ENCODE assay signal across 22 cellular contexts in the genomic region with DNA sequence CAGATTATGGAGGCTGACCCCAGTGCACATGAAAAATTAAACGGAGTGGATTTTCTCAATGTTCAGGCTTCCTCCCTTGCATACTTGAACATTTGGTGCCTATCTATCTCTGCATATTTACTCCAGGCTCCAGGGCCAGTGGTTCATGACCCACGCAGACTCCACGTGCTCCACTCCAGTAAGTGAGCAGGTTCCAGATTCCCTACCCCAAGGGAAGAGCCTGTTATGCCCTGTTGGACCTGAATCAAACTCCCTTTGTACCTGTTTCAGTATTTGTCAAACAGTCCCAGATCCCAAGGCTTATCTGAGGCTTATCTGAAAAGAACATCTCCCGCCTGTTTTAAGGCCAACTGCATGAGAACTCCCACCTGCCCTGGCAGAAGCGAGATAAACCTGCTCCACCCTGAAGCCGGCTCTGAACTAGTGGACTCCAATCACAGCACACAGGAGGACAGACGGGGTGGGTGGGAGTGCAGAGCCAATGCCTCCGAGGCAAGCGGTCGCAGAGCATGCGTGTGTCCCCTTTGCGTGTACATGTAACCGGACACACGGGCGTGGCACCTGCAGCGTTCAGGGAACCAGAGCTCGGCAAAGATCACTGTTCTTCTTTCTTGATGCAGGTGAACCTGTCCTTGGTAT. TPM values are rescaled to one million over a fixed set of nuclear protein-coding genes. Genes with fewer than 3 reads are reported as not detected.
DNase-seq lines count a peak whose midpoint lies in the region; ATAC-seq and TF ChIP-seq lines count a peak whose summit lies in the region.
"Had no signal": no experiment of that assay in that cellular context is flagged by ENCODE, and none has a peak within 500 bp of the region (broad histone marks: within the 10 kb centered on the region; RNA-seq: fewer than 3 reads in every experiment).

No MANE protein-coding gene starts in this region.

- CTCF ChIA-PET in CD4-positive, alpha-beta T cell (lab: Charles Lee): interaction anchor here (1.2 kb wide), 1 partner anchor 30 kb away, joined by 3 read pairs; no protein-coding TSS in a partner anchor

- H3K79me2 ChIP-seq in neural progenitor cell (ENCODE audit: low read depth): peaks cover 7% of the 10 kb centered on the region

- peaks cover 42 to 48% of the 10 kb centered on the region in 2 donors for H3K4me1 ChIP-seq in duodenal mucosa (ENCODE audit: control insufficient read depth in 1 of 2, insufficient read depth in 2 of 2, low read length in 2 of 2)
- no peaks in the 10 kb centered on the region for H3K4me1 ChIP-seq in neural progenitor cell
- H3K4me1 ChIP-seq: SJCRH30 had no signal

- H3K9me3 Mint-ChIP-seq in CD4-positive, alpha-beta T cell: no peaks in the 10 kb centered on the region
- no peaks in the 10 kb centered on the region for H3K9me3 Mint-ChIP-seq in neural progenitor cell
- no peaks in the 10 kb centered on the region for H3K9me3 Mint-ChIP-seq in natural killer cell treated with Interleukin-12 subunit alpha and Interleukin-12 subunit beta and Interleukin-15 and Interleukin-18, amount 100 ng/mL, for 72 hours
- H3K9me3 Mint-ChIP-seq: activated naive CD8-positive, alpha-beta T cell treated with anti-CD3 and anti-CD28 coated beads, Interleukin-2, amount 50 U/mL, for 24 hours; activated T-helper 17 cell treated with anti-CD3 and anti-CD28 coated beads, Interleukin-2, amount 50 U/mL, for 72 hours; dendritic cell treated with granulocyte-macrophage colony-stimulating factor and Interleukin-4, amounts not matched to agents 40 ng/mL and 50 ng/mL, for 4 days; nephron progenitor cell; T-helper 2 cell treated with Interferon-gamma antibody and Interleukin-4, amounts not matched to agents 5 μg/mL and 100 μg/mL, for 36 hours had no signal

- intact Hi-C loops in CD4-positive, alpha-beta T cell (cut with DNase I, micrococcal nuclease): loop anchor here in 1 of 2 experiments (2.0 kb wide), 1 partner anchor 23 kb away; a partner anchor contains a TSS

- H3K9ac ChIP-seq in duodenal mucosa (ENCODE audit: low read depth in 1 of 2, low read length in 2 of 2) (peak overlapping the region in 1 of 2 donors; percentile 2), neural progenitor cell (no peak overlapping the region)
- H3K9ac ChIP-seq: GM23248 had no signal

- H3K4me3 ChIP-seq in LNCaP clone FGC (ENCODE audit: low read depth, low read length) (no peak overlapping the region), duodenal mucosa (ENCODE audit: low read depth in 1 of 2, low read length in 2 of 2) (peak overlapping the region; percentile 19 to 38), neural progenitor cell (no peak overlapping the region)
- H3K4me3 ChIP-seq: GM23248, PC-9, SJCRH30 had no signal

- H3K9me3 ChIP-seq in CD4-positive, alpha-beta T cell (ENCODE audit: control insufficient read depth, low read length): no peaks in the 10 kb centered on the region
- H3K9me3 ChIP-seq in duodenal mucosa (ENCODE audit: control insufficient read depth in 1 of 2, low read length in 2 of 2) (no peaks in the 10 kb centered on the region), neural progenitor cell (ENCODE audit: low read depth) (no peaks in the 10 kb centered on the region)
- H3K9me3 ChIP-seq: SJCRH30 had no signal

- H3K36me3 ChIP-seq in duodenal mucosa (ENCODE audit: control insufficient read depth in 1 of 2, insufficient read depth in 2 of 2, low read length in 2 of 2): peaks cover 13 to 35% of the 10 kb centered on the region in 2 donors
- no peaks in the 10 kb centered on the region for H3K36me3 ChIP-seq in neural progenitor cell
- H3K36me3 ChIP-seq: SJCRH30 had no signal

- peaks cover 18% of the 10 kb centered on the region for H3K36me3 Mint-ChIP-seq in CD4-positive, alpha-beta T cell (ENCODE audit: low read depth)
- peaks cover 17% of the 10 kb centered on the region for H3K36me3 Mint-ChIP-seq in neural progenitor cell
- H3K36me3 Mint-ChIP-seq in natural killer cell treated with Interleukin-12 subunit alpha and Interleukin-12 subunit beta and Interleukin-15 and Interleukin-18, amount 100 ng/mL, for 72 hours: no peaks in the 10 kb centered on the region

- TF ChIP-seq CTCF in CD4-positive, alpha-beta T cell (IDR thresholded peaks at IDR 0.05): no peak
- no peak for TF ChIP-seq CTCF in LNCaP clone FGC (IDR thresholded peaks at IDR 0.05; ENCODE audit: control insufficient read depth, extremely low read depth, insufficient read depth)
- no peak for TF ChIP-seq CTCF in neural progenitor cell (IDR thresholded peaks at IDR 0.05)

- H3K27ac ChIP-seq in CD4-positive, alpha-beta T cell (ENCODE audit: low read depth, low read length): no peak overlapping the region
- H3K27ac ChIP-seq in duodenal mucosa (ENCODE audit: low read depth, low read length) (no peak overlapping the region), neural progenitor cell (no peak overlapping the region)
- H3K27ac ChIP-seq: GM23248, PC-9, SJCRH30 had no signal

- H3F3A ChIP-seq in neural progenitor cell (ENCODE audit: low read depth): peaks cover 17% of the 10 kb centered on the region

- no peaks in the 10 kb centered on the region for H3K4me1 Mint-ChIP-seq in CD4-positive, alpha-beta T cell (ENCODE audit: low read depth)
- no peaks in the 10 kb centered on the region for H3K4me1 Mint-ChIP-seq in neural progenitor cell
- no peaks in the 10 kb centered on the region for H3K4me1 Mint-ChIP-seq in natural killer cell treated with Interleukin-12 subunit alpha and Interleukin-12 subunit beta and Interleukin-15 and Interleukin-18, amount 100 ng/mL, for 72 hours (ENCODE audit: low read depth in 2 of 2)

- H3K27ac Mint-ChIP-seq in CD4-positive, alpha-beta T cell: no peak overlapping the region
- no peak overlapping the region for H3K27ac Mint-ChIP-seq in neural progenitor cell
- H3K27ac Mint-ChIP-seq in natural killer cell treated with Interleukin-12 subunit alpha and Interleukin-12 subunit beta and Interleukin-15 and Interleukin-18, amount 100 ng/mL, for 72 hours: no peak overlapping the region
- H3K27ac Mint-ChIP-seq: activated naive CD8-positive, alpha-beta T cell treated with anti-CD3 and anti-CD28 coated beads, Interleukin-2, amount 50 U/mL, for 24 hours; activated T-helper 17 cell treated with anti-CD3 and anti-CD28 coated beads, Interleukin-2, amount 50 U/mL, for 72 hours; dendritic cell treated with granulocyte-macrophage colony-stimulating factor and Interleukin-4, amounts not matched to agents 40 ng/mL and 50 ng/mL, for 4 days; nephron progenitor cell; T-helper 2 cell treated with Interferon-gamma antibody and Interleukin-4, amounts not matched to agents 5 μg/mL and 100 μg/mL, for 36 hours had no signal

- no peak overlapping the region for H3K4me2 ChIP-seq in neural progenitor cell
- H3K4me2 ChIP-seq: PC-9 had no signal

- POLR2A ChIA-PET in CD4-positive, alpha-beta T cell (lab: Charles Lee): interaction anchor here (1.6 kb wide), 1 partner anchor 18 kb away, joined by 7 read pairs; no protein-coding TSS in a partner anchor

- H2AFZ ChIP-seq in neural progenitor cell (replicated peaks): no peak overlapping the region
- H2AFZ ChIP-seq: GM23248, PC-9 had no signal

- no peak for DNase-seq in CD4-positive, alpha-beta T cell
- DNase-seq in LNCaP clone FGC (ENCODE audit: low read depth) (peak; percentile 72), neural progenitor cell (ENCODE audit: low spot score) (no peak), COR-L47 (lab: John Stamatoyannopoulos, UW) (no peak)
- DNase-seq in natural killer cell treated with Interleukin-12 subunit alpha and Interleukin-12 subunit beta and Interleukin-15 and Interleukin-18, amount 100 ng/mL, for 72 hours (ENCODE audit: low spot score): no peak
- DNase-seq: activated CD4-positive, CD25-positive, alpha-beta regulatory T cell treated with anti-CD3 and anti-CD28 coated beads, Interleukin-2, amount 50 U/mL, for 72 hours; activated naive CD8-positive, alpha-beta T cell treated with anti-CD3 and anti-CD28 coated beads, Interleukin-2, amount 50 U/mL, for 24 hours; GM23248; NCI-H2081 treated with DMSO at 0.1 percent for 48 hours; nephron progenitor cell; SJCRH30 had no signal

- H3K27me3 Mint-ChIP-seq in CD4-positive, alpha-beta T cell: no peaks in the 10 kb centered on the region
- H3K27me3 Mint-ChIP-seq in neural progenitor cell (ENCODE audit: insufficient read depth, low read depth): peaks cover 7% of the 10 kb centered on the region
- H3K27me3 Mint-ChIP-seq in natural killer cell treated with Interleukin-12 subunit alpha and Interleukin-12 subunit beta and Interleukin-15 and Interleukin-18, amount 100 ng/mL, for 72 hours: no peaks in the 10 kb centered on the region
- H3K27me3 Mint-ChIP-seq: activated naive CD8-positive, alpha-beta T cell treated with anti-CD3 and anti-CD28 coated beads, Interleukin-2, amount 50 U/mL, for 24 hours; activated T-helper 17 cell treated with anti-CD3 and anti-CD28 coated beads, Interleukin-2, amount 50 U/mL, for 72 hours; dendritic cell treated with granulocyte-macrophage colony-stimulating factor and Interleukin-4, amounts not matched to agents 40 ng/mL and 50 ng/mL, for 4 days had no signal

- peak overlapping the region; percentile 68 for H3K4me3 Mint-ChIP-seq in CD4-positive, alpha-beta T cell
- H3K4me3 Mint-ChIP-seq in neural progenitor cell: peak overlapping the region; percentile 3
- H3K4me3 Mint-ChIP-seq in natural killer cell treated with Interleukin-12 subunit alpha and Interleukin-12 subunit beta and Interleukin-15 and Interleukin-18, amount 100 ng/mL, for 72 hours: no peak overlapping the region
- H3K4me3 Mint-ChIP-seq: activated naive CD8-positive, alpha-beta T cell treated with anti-CD3 and anti-CD28 coated beads, Interleukin-2, amount 50 U/mL, for 24 hours; activated T-helper 17 cell treated with anti-CD3 and anti-CD28 coated beads, Interleukin-2, amount 50 U/mL, for 72 hours; dendritic cell treated with granulocyte-macrophage colony-stimulating factor and Interleukin-4, amounts not matched to agents 40 ng/mL and 50 ng/mL, for 4 days; nephron progenitor cell; T-helper 2 cell treated with Interferon-gamma antibody and Interleukin-4, amounts not matched to agents 5 μg/mL and 100 μg/mL, for 36 hours had no signal

- H4K20me1 ChIP-seq in neural progenitor cell (ENCODE audit: low read depth): peaks cover 14% of the 10 kb centered on the region

- H3K27me3 ChIP-seq in CD4-positive, alpha-beta T cell (ENCODE audit: control insufficient read depth, insufficient read depth, low read length): no peaks in the 10 kb centered on the region
- no peaks in the 10 kb centered on the region for H3K27me3 ChIP-seq in duodenal mucosa (ENCODE audit: control insufficient read depth in 1 of 2, insufficient read depth in 2 of 2, low read length in 2 of 2)
- H3K27me3 ChIP-seq in neural progenitor cell: peaks cover 8% of the 10 kb centered on the region
- H3K27me3 ChIP-seq: SJCRH30 had no signal

- ATAC-seq in CD4-positive, alpha-beta T cell (ENCODE audit: poor library complexity): no peak
- ATAC-seq in HG03442 (IDR thresholded peaks at IDR 0.05; ENCODE audit: unreplicated experiment): no peak
- ATAC-seq in natural killer cell treated with Interleukin-12 subunit alpha and Interleukin-12 subunit beta and Interleukin-15 and Interleukin-18, amount 100 ng/mL, for 72 hours: no peak
- ATAC-seq: activated naive CD8-positive, alpha-beta T cell treated with anti-CD3 and anti-CD28 coated beads, Interleukin-2, amount 50 U/mL, for 24 hours; activated T-helper 17 cell treated with anti-CD3 and anti-CD28 coated beads, Interleukin-2, amount 50 U/mL, for 72 hours had no signal

RNA-seq across cellular contexts. Expression of a gene that starts 2.3 kb away (rescaled TPM):
- total RNA-seq in CD4-positive, alpha-beta T cell: 10 to 100 TPM; 10.3 to 11.7 TPM
- total RNA-seq in neural progenitor cell (ENCODE audit: low replicate concordance): 9.3 and 20.5 TPM in 2 replicates
- 10 to 100 TPM; 11.5 to 11.8 TPM for total RNA-seq in natural killer cell treated with Interleukin-12 subunit alpha and Interleukin-12 subunit beta and Interleukin-15 and Interleukin-18, amount 100 ng/mL, for 72 hours
- total RNA-seq: SJCRH30 had no signal

RNA-seq across cellular contexts. Expression of a gene that starts 12.9 kb away (rescaled TPM):
- total RNA-seq in CD4-positive, alpha-beta T cell: not detected
- 0.62 TPM in 1 of 2 replicates, not detected in the other for total RNA-seq in neural progenitor cell (ENCODE audit: low replicate concordance)
- total RNA-seq in natural killer cell treated with Interleukin-12 subunit alpha and Interleukin-12 subunit beta and Interleukin-15 and Interleukin-18, amount 100 ng/mL, for 72 hours: not detected
- total RNA-seq: activated T-helper 17 cell treated with anti-CD3 and anti-CD28 coated beads, Interleukin-2, amount 50 U/mL, for 72 hours; bronchial epithelial cell; GM23248; LHCN-M2; mammary epithelial cell; PC-9; renal cortical epithelial cell; SJCRH30; temporal lobe had no signal

RNA-seq across cellular contexts. Expression of a gene that starts 13.1 kb away (rescaled TPM):
- 1 to 10 TPM; 7.6 to 8.3 TPM for total RNA-seq in CD4-positive, alpha-beta T cell
- 77.4 and 91.9 TPM in 2 replicates for total RNA-seq in neural progenitor cell (ENCODE audit: low replicate concordance)
- total RNA-seq in natural killer cell treated with Interleukin-12 subunit alpha and Interleukin-12 subunit beta and Interleukin-15 and Interleukin-18, amount 100 ng/mL, for 72 hours: 10 to 100 TPM; 44.5 to 52.7 TPM

RNA-seq across cellular contexts. Expression of a gene that starts 19.0 kb away (rescaled TPM):
- total RNA-seq in CD4-positive, alpha-beta T cell: 1 to 10 TPM; 1.9 to 2.6 TPM
- total RNA-seq in neural progenitor cell (ENCODE audit: low replicate concordance): 4.6 and 8.2 TPM in 2 replicates
- 1 to 10 TPM; 2.0 to 2.1 TPM for total RNA-seq in natural killer cell treated with Interleukin-12 subunit alpha and Interleukin-12 subunit beta and Interleukin-15 and Interleukin-18, amount 100 ng/mL, for 72 hours
- total RNA-seq: SJCRH30 had no signal

RNA-seq across cellular contexts. Expression of a gene that starts 23.4 kb away (rescaled TPM):
- total RNA-seq in CD4-positive, alpha-beta T cell: 1 to 10 TPM; 3.8 to 3.9 TPM
- total RNA-seq in neural progenitor cell (ENCODE audit: low replicate concordance): 1.6 TPM in 1 of 2 replicates, not detected in the other
- not detected for total RNA-seq in natural killer cell treated with Interleukin-12 subunit alpha and Interleukin-12 subunit beta and Interleukin-15 and Interleukin-18, amount 100 ng/mL, for 72 hours
- total RNA-seq: activated T-helper 17 cell treated with anti-CD3 and anti-CD28 coated beads, Interleukin-2, amount 50 U/mL, for 72 hours; bronchial epithelial cell; LHCN-M2; mammary epithelial cell; PC-9; renal cortical epithelial cell; SJCRH30 had no signal

Comparison
In these comparisons a context has a peak if more than half of its experiments do, and no peak if none do; other contexts are left out.
1. H3K4me3 ChIP-seq: peak in duodenal mucosa (2 of 2); none in LNCaP clone FGC (single experiment) and neural progenitor cell (single experiment).